ENCODE assay signal across 1 cellular context in the genomic region with DNA sequence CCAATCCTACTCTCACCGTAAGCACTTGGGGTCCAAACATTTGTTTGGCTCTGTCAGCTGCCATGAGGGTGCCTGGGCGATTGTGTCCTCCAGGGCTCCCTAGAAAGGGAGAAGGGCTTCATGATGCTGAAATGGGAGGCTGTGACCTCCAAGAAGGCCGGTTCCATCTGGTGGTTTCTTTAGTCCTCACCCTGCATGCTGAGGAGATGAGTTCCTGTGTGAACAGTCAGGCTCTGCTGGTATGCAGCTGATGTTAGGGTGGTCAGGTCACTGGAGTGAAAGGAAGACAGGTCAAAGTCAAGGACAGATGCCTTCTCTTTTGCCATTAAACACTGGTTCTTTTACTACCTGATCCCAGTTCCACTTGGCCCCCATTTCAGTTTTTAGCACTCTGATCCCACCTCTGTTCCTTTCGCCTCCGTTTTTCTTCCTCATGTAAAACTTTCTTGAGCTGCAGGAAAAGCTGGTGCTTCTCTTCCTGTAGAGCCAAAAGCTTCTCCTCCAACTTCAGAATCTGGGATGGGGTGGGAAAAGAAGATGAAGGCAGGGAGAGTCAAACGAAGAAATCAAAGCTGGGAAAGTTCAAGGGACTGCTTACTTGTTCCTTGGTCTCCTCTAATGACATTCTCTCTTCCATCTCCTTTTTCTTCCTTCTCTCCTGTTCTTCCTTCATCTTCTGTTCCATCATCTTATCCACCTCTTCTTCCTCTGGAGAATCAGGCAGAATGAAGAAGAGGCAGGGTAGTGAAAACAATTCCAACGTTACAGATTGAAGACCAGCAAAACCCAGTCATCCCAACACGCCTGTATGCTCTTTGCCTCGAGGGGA.
TF ChIP-seq lines count a peak whose summit lies in the region.

No MANE protein-coding gene starts in this region.

TF ChIP-seq in IMR-90, 13 proteins besides CTCF, POLR2A, EP300 and RAD21:
- TF ChIP-seq FOS (IDR thresholded peaks at IDR 0.05; ENCODE audit: low read depth, low read length) = no peak
- TF ChIP-seq CEBPB (IDR thresholded peaks at IDR 0.05; ENCODE audit: low read depth, low read length) = no peak
- no peak for TF ChIP-seq NFE2L2 (IDR thresholded peaks at IDR 0.05; ENCODE audit: low read depth, low read length)
- TF ChIP-seq, protein P1, sequence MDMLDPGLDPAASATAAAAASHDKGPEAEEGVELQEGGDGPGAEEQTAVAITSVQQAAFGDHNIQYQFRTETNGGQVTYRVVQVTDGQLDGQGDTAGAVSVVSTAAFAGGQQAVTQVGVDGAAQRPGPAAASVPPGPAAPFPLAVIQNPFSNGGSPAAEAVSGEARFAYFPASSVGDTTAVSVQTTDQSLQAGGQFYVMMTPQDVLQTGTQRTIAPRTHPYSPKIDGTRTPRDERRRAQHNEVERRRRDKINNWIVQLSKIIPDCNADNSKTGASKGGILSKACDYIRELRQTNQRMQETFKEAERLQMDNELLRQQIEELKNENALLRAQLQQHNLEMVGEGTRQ (IDR thresholded peaks at IDR 0.05; ENCODE audit: low read depth, low read length) = no peak
- TF ChIP-seq MAZ (IDR thresholded peaks at IDR 0.05; ENCODE audit: borderline replicate concordance, low read depth, low read length) = no peak
- TF ChIP-seq SMC3 (IDR thresholded peaks at IDR 0.05; ENCODE audit: low read depth, low read length) = no peak
- no peak for TF ChIP-seq RFX5 (IDR thresholded peaks at IDR 0.05; ENCODE audit: low read depth, low read length)
